8 cellular contexts compared by ENCODE assay signal in genomic region chr2:219178377-219179175, GRCh38. TPM values are rescaled to one million over a fixed set of nuclear protein-coding genes. Genes with fewer than 3 reads are reported as not detected.
DNase-seq lines count a peak whose midpoint lies in the region; ATAC-seq, FAIRE-seq and TF ChIP-seq lines count a peak whose summit lies in the region.

No MANE protein-coding gene starts in this region.

- H3K9me3 ChIP-seq in astrocyte (ENCODE audit: insufficient read depth, low read depth, low read length) (no peaks in the 10 kb centered on the region), iPS DF 6.9 (ENCODE audit: control insufficient read depth, insufficient read depth, low read length) (no peaks in the 10 kb centered on the region), sigmoid colon (no peaks in the 10 kb centered on the region)

- peaks cover 36% of the 10 kb centered on the region for H4K20me1 ChIP-seq in astrocyte (ENCODE audit: insufficient read depth, low read length)

- peak overlapping the region; percentile 87 for H3K9ac ChIP-seq in astrocyte (ENCODE audit: low read length)

- no peak for TF ChIP-seq POLR2A in sigmoid colon (IDR thresholded peaks at IDR 0.05)

- peak overlapping the region; percentile 95 for H3K4me3 Mint-ChIP-seq in astrocyte (ENCODE audit: unreplicated experiment)

- no peaks in the 10 kb centered on the region for H3K27me3 ChIP-seq in astrocyte (ENCODE audit: insufficient read depth, low read length)
- H3K27me3 ChIP-seq in iPS DF 6.9 (ENCODE audit: control insufficient read depth, insufficient read depth, low read length), result no peaks in the 10 kb centered on the region
- no peaks in the 10 kb centered on the region for H3K27me3 ChIP-seq in sigmoid colon

- intact Hi-C loops in sigmoid colon (cut with DNase I), result loop anchor here (1.0 to 5.0 kb wide), 3 partner anchors 51 to 209 kb away; partner anchors contain the start of genes ANKZF1, ATG9A and DNPEP

- peak overlapping the region; percentile 94 for H3K27ac ChIP-seq in astrocyte (ENCODE audit: low read depth, low read length)
- H3K27ac ChIP-seq in iPS DF 6.9 (ENCODE audit: low read length), result no peak overlapping the region
- H3K27ac ChIP-seq in sigmoid colon, result peak overlapping the region; percentile 91 to 99 (median 94)

- peaks cover 14% of the 10 kb centered on the region for H3K4me1 Mint-ChIP-seq in astrocyte (ENCODE audit: low read depth, unreplicated experiment)

- peak; percentile 9 for ATAC-seq in GM18858 (IDR thresholded peaks at IDR 0.05; ENCODE audit: unreplicated experiment)
- ATAC-seq in HG03064 (IDR thresholded peaks at IDR 0.05; ENCODE audit: low read depth, unreplicated experiment), result peak; percentile 15
- ATAC-seq in GM18520 (IDR thresholded peaks at IDR 0.05; ENCODE audit: unreplicated experiment), result no peak

- H3K9me3 Mint-ChIP-seq in astrocyte (ENCODE audit: unreplicated experiment), result peaks cover 1% of the 10 kb centered on the region

- H3K27ac Mint-ChIP-seq in astrocyte (ENCODE audit: unreplicated experiment), result no peak overlapping the region

- no peak for FAIRE-seq in astrocyte (lab: Jason Lieb, UNC)

- H3K27me3 Mint-ChIP-seq in astrocyte (ENCODE audit: low read depth, unreplicated experiment), result no peaks in the 10 kb centered on the region

- TF ChIP-seq CTCF in astrocyte (IDR thresholded peaks at IDR 0.05; ENCODE audit: insufficient read depth, low read depth, low read length) (no peak), sigmoid colon (IDR thresholded peaks at IDR 0.05) (no peak)

- H3K4me2 ChIP-seq in astrocyte (ENCODE audit: low read length), result peak overlapping the region; percentile 96

- peaks cover 18% of the 10 kb centered on the region for H3K36me3 Mint-ChIP-seq in astrocyte (ENCODE audit: low read depth, unreplicated experiment)

- H3K4me3 ChIP-seq in astrocyte (ENCODE audit: insufficient read depth, low read depth, low read length) (peak overlapping the region; percentile 71), iPS DF 6.9 (ENCODE audit: low read length) (peak overlapping the region; percentile 94), sigmoid colon (peak overlapping the region; percentile 64 to 97 (median 86))

- H3K4me1 ChIP-seq in astrocyte (ENCODE audit: insufficient read depth, low read length), result peaks cover 23% of the 10 kb centered on the region
- peaks cover 2% of the 10 kb centered on the region; the same call in 1 of the 2 replicates for H3K4me1 ChIP-seq in iPS DF 6.9 (ENCODE audit: control insufficient read depth, insufficient read depth, low read length)
- peaks cover 2 to 39% (median 31%) of the 10 kb centered on the region in 4 donors for H3K4me1 ChIP-seq in sigmoid colon

- DNase-seq in A172 (ENCODE audit: low spot score) (peak; percentile 27), RPMI8226 (peak; percentile 40), astrocyte (ENCODE audit: low read depth) (peak; percentile 7), iPS DF 6.9 (ENCODE audit: low read depth, low spot score) (no peak), sigmoid colon (peak; percentile 76)

- no peak for TF ChIP-seq EP300 in sigmoid colon (IDR thresholded peaks at IDR 0.05)

- no CpG with 5 or more reads among the region's 45 CpGs for WGBS in iPS DF 6.9 (ENCODE audit: insufficient coverage, insufficient read length)
- WGBS in sigmoid colon, 2 donors, result 1 to 3% methylated on average over 45 of the region's 45 CpGs

- H3K36me3 ChIP-seq in astrocyte (ENCODE audit: insufficient read depth, low read length), result peaks cover 22% of the 10 kb centered on the region
- H3K36me3 ChIP-seq in iPS DF 6.9 (ENCODE audit: control insufficient read depth, insufficient read depth, low read length), result peaks cover 32% of the 10 kb centered on the region
- H3K36me3 ChIP-seq in sigmoid colon, result peaks cover 29 to 58% (median 45%) of the 10 kb centered on the region in 4 donors

- peaks cover 43% of the 10 kb centered on the region for H3K79me2 ChIP-seq in astrocyte (ENCODE audit: insufficient read depth, low read length)

- H2AFZ ChIP-seq in astrocyte (ENCODE audit: low read depth, low read length), result peak overlapping the region; percentile 78

RNA-seq across cellular contexts. Expression of gene RETREG2, which starts 0.5 kb away (rescaled TPM):
- 120 and 125 TPM in 2 replicates for total RNA-seq in A172 (2014; rRNA removed; shearing (Covaris generic))
- 54.8 and 55.2 TPM in 2 replicates for total RNA-seq in astrocyte
- 10 to 100 TPM; 37.3 to 48.2 (median 43.2) TPM for total RNA-seq in sigmoid colon
- polyA plus RNA-seq in sigmoid colon, result 10 to 100 TPM; 36.6 to 81.3 (median 43.5) TPM

RNA-seq across cellular contexts. Expression of gene CNPPD1, which starts 1.9 kb away (rescaled TPM):
- 36.7 and 43.8 TPM in 2 replicates for total RNA-seq in A172 (2014; rRNA removed; shearing (Covaris generic))
- total RNA-seq in astrocyte (26.6 and 28.1 TPM in 2 replicates), sigmoid colon (10 to 100 TPM; 24.1 to 38.5 (median 34.1) TPM)
- polyA plus RNA-seq in sigmoid colon, result 10 to 100 TPM; 53.5 to 79.5 (median 59.4) TPM

RNA-seq across cellular contexts. Expression of gene SLC23A3, which starts 8.7 kb away (rescaled TPM):
- total RNA-seq in A172 (2014; rRNA removed; shearing (Covaris generic)), result 0.19 and 0.67 TPM in 2 replicates
- total RNA-seq in astrocyte, result 1.2 and 1.5 TPM in 2 replicates
- 1 to 10 TPM in 1 of 4 donors, under 1 TPM in 3; 0.14 to 3.9 (median 0.67) TPM for total RNA-seq in sigmoid colon
- 1 to 10 TPM in 2 of 3 donors, under 1 TPM in 1; 0.60 to 6.5 (median 1.6) TPM for polyA plus RNA-seq in sigmoid colon

RNA-seq across cellular contexts. Expression of gene NHEJ1, which starts 18.0 kb away (rescaled TPM):
- total RNA-seq in A172 (2014; rRNA removed; shearing (Covaris generic)), result 20.9 and 22.2 TPM in 2 replicates
- 10.8 and 11.4 TPM in 2 replicates for total RNA-seq in astrocyte
- total RNA-seq in sigmoid colon, result 10 to 100 TPM; 15.1 to 22.5 (median 18.4) TPM
- polyA plus RNA-seq in sigmoid colon, result 10 to 100 TPM; 23.6 to 60.1 (median 50.2) TPM

RNA-seq across cellular contexts. Expression of gene ZFAND2B, which starts 28.0 kb away (rescaled TPM):
- 44.1 and 57.6 TPM in 2 replicates for total RNA-seq in A172 (2014; rRNA removed; shearing (Covaris generic))
- total RNA-seq in astrocyte (20.7 and 24.0 TPM in 2 replicates), sigmoid colon (10 to 100 TPM; 26.9 to 55.8 (median 45.6) TPM)
- polyA plus RNA-seq in sigmoid colon, result 100 to 1,000 TPM in 1 of 3 donors, 10 to 100 TPM in 2; 52.4 to 103 (median 95.5) TPM
